Comparison of ENCODE assay signal across 1 cellular context in the genomic region with DNA sequence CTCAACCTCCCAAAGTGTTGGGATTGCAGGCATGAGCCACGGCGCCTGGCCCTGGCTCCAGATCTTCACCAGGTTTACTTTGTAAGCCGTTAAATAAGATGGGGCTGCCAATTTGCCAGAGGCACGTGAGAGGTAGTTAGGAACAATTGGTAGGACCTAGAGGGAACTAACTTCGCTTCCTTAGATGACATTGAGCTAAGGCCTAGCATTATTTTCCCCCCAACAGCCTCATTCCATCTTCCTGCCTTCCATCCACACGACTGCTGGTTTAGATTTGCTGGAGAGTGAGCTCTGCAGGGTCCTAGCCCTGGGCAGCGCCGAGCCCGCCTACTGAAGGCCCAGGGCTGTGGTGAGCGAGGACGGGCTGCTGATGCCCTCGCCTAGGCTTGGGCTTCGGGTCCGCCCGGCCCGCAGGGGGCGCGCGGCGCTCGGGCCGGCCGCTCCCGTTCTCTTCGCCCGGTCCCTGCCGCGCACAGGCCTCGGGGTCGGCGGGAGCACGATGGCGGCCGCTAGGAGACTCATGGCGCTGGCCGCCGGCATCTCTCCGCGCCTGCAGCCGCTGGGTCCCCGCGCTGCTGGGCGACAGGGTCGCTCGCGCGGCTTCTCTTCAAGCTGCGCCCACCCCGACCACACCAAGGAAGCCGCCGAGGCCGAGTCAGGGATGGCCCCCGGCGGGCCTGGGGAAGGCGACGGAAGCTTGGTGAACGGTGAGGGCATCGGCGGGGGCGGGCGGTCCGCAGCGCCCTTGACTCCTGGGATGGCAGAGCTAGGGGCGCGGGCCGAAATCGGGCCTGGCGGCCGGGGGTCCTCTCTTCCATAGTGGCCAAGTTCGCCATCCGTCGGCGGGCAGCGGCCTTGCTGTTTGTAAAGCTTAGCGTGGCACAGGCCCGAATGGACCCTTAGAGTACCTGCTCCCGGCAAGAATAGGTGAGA.
A peak's percentile ranks its signal among the peaks of the same experiment; 100 is the strongest.
TF ChIP-seq lines count a peak whose summit lies in the region.

No MANE protein-coding gene starts in this region.

TF ChIP-seq in SK-N-SH, 30 proteins besides CTCF, POLR2A, EP300 and RAD21:
- TF ChIP-seq FOXJ3 (CRISPR knock-in tag; IDR thresholded peaks at IDR 0.05) (no peak), NFIC (IDR thresholded peaks at IDR 0.05; ENCODE audit: borderline replicate concordance) (no peak), YY1 (IDR thresholded peaks at IDR 0.05; ENCODE audit: low read depth) (peak; percentile 93), MAX (IDR thresholded peaks at IDR 0.05; ENCODE audit: low read depth) (peak; percentile 58; the same call in 1 of the 2 replicates), FOXM1 (IDR thresholded peaks at IDR 0.05; ENCODE audit: low read depth) (0 out of 2 replicates have a peak, but pooled peaks have one; percentile 25), POLR2AphosphoS5 (IDR thresholded peaks at IDR 0.05; ENCODE audit: low read depth, low read length) (peak; percentile 36; the same call in 1 of the 2 replicates), ZBTB33 (IDR thresholded peaks at IDR 0.05; ENCODE audit: borderline replicate concordance, low read depth) (peak; percentile 48; the same call in 1 of the 2 replicates), PBX3 (IDR thresholded peaks at IDR 0.05) (peak; percentile 32; the same call in 1 of the 2 replicates), TCF12 (IDR thresholded peaks at IDR 0.05) (peak; percentile 8; the same call in 1 of the 2 replicates), RXRA (IDR thresholded peaks at IDR 0.05; ENCODE audit: borderline replicate concordance, low read depth) (no peak), SIN3A (IDR thresholded peaks at IDR 0.05; ENCODE audit: borderline replicate concordance, low read depth, low read length) (no peak; the same call in 1 of the 2 replicates), TEAD4 (IDR thresholded peaks at IDR 0.05; ENCODE audit: borderline replicate concordance, insufficient read depth) (no peak), GATA2 (CRISPR knock-in tag; IDR thresholded peaks at IDR 0.05) (no peak), RCOR1 (IDR thresholded peaks at IDR 0.05; ENCODE audit: low read length) (no peak; the same call in none of the 2 replicates), GABPA (IDR thresholded peaks at IDR 0.05; ENCODE audit: low read depth) (no peak), EZH2phosphoT487 (IDR thresholded peaks at IDR 0.05; ENCODE audit: borderline replicate concordance, low read depth) (no peak), NRF1 (IDR thresholded peaks at IDR 0.05; ENCODE audit: low read depth, low read length) (no peak), USF2 (IDR thresholded peaks at IDR 0.05; ENCODE audit: borderline replicate concordance, low read depth, low read length) (no peak), MXI1 (IDR thresholded peaks at IDR 0.05; ENCODE audit: low read depth, low read length) (peak; percentile 83; the same call in 1 of the 2 replicates), MEF2A (IDR thresholded peaks at IDR 0.05; ENCODE audit: borderline replicate concordance, low read depth) (no peak), ELF1 (IDR thresholded peaks at IDR 0.05) (no peak), FOSL2 (IDR thresholded peaks at IDR 0.05; ENCODE audit: borderline replicate concordance, low read depth) (0 out of 2 replicates have a peak, but pooled peaks have one; percentile 2), RFX5 (IDR thresholded peaks at IDR 0.05; ENCODE audit: low read length) (no peak), JUND (IDR thresholded peaks at IDR 0.05) (no peak), TAF1 (IDR thresholded peaks at IDR 0.05; ENCODE audit: borderline replicate concordance, low read depth, low read length) (peak; percentile 96; the same call in 1 of the 2 replicates), CHD2 (IDR thresholded peaks at IDR 0.05; ENCODE audit: low read length, partially characterized antibody) (peak; percentile 79), SMC3 (IDR thresholded peaks at IDR 0.05; ENCODE audit: low read depth, low read length) (peak; percentile 52)
- TF ChIP-seq, protein P1, sequence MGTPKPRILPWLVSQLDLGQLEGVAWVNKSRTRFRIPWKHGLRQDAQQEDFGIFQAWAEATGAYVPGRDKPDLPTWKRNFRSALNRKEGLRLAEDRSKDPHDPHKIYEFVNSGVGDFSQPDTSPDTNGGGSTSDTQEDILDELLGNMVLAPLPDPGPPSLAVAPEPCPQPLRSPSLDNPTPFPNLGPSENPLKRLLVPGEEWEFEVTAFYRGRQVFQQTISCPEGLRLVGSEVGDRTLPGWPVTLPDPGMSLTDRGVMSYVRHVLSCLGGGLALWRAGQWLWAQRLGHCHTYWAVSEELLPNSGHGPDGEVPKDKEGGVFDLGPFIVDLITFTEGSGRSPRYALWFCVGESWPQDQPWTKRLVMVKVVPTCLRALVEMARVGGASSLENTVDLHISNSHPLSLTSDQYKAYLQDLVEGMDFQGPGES (IDR thresholded peaks at IDR 0.05; ENCODE audit: low read depth, low read length), result no peak
- TF ChIP-seq, protein P2, sequence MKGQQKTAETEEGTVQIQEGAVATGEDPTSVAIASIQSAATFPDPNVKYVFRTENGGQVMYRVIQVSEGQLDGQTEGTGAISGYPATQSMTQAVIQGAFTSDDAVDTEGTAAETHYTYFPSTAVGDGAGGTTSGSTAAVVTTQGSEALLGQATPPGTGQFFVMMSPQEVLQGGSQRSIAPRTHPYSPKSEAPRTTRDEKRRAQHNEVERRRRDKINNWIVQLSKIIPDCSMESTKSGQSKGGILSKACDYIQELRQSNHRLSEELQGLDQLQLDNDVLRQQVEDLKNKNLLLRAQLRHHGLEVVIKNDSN (IDR thresholded peaks at IDR 0.05; ENCODE audit: borderline replicate concordance, low read depth), result peak; percentile 24; the same call in 1 of the 2 replicates
- TF ChIP-seq, protein P3, sequence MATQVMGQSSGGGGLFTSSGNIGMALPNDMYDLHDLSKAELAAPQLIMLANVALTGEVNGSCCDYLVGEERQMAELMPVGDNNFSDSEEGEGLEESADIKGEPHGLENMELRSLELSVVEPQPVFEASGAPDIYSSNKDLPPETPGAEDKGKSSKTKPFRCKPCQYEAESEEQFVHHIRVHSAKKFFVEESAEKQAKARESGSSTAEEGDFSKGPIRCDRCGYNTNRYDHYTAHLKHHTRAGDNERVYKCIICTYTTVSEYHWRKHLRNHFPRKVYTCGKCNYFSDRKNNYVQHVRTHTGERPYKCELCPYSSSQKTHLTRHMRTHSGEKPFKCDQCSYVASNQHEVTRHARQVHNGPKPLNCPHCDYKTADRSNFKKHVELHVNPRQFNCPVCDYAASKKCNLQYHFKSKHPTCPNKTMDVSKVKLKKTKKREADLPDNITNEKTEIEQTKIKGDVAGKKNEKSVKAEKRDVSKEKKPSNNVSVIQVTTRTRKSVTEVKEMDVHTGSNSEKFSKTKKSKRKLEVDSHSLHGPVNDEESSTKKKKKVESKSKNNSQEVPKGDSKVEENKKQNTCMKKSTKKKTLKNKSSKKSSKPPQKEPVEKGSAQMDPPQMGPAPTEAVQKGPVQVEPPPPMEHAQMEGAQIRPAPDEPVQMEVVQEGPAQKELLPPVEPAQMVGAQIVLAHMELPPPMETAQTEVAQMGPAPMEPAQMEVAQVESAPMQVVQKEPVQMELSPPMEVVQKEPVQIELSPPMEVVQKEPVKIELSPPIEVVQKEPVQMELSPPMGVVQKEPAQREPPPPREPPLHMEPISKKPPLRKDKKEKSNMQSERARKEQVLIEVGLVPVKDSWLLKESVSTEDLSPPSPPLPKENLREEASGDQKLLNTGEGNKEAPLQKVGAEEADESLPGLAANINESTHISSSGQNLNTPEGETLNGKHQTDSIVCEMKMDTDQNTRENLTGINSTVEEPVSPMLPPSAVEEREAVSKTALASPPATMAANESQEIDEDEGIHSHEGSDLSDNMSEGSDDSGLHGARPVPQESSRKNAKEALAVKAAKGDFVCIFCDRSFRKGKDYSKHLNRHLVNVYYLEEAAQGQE (IDR thresholded peaks at IDR 0.05; ENCODE audit: low read depth, low read length), result 0 out of 2 replicates have a peak, but pooled peaks have one; percentile 12
